In the genomic region with DNA sequence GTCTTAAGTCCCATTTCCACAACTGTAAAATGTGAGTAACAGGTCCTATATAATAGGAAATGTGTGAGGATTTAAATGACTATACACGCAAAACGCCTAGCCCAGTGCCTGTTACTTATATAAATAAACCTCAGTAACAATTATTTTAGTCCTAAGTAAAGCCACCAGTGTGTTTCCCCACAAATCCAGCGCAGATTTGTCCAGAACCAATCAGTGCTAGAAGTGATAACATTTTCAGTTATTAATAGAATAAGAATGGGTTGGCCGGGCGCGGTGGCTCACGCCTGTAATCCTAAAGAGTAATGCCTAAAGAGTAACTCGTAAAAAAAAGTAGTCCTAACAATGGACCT, we compare ENCODE assay signal across 8 cellular contexts. TPM values are rescaled to one million over a fixed set of nuclear protein-coding genes. Genes with fewer than 3 reads are reported as not detected.
DNase-seq lines count a peak whose midpoint lies in the region; ATAC-seq and TF ChIP-seq lines count a peak whose summit lies in the region.

No MANE protein-coding gene starts in this region.

- no peaks in the 10 kb centered on the region for H3K27me3 Mint-ChIP-seq in chondrocyte (ENCODE audit: low read depth)

- TF ChIP-seq RAD21 in IMR-90 (IDR thresholded peaks at IDR 0.05; ENCODE audit: low read length) = no peak

- peaks cover 3% of the 10 kb centered on the region; the same call in 1 of the 2 replicates for H4K20me1 ChIP-seq in IMR-90 (ENCODE audit: insufficient read depth, low read length)

- H3K56ac ChIP-seq in IMR-90 (ENCODE audit: extremely low read depth, insufficient read depth, low read length) = peak overlapping the region; percentile 64; the same call in 1 of the 2 replicates

- peaks cover 13 to 40% of the 10 kb centered on the region in 2 experiments; a peak in 3 of 4 replicates for H3K79me1 ChIP-seq in IMR-90 (ENCODE audit: low read depth in 1 of 2, low read length in 2 of 2)

- H2BK15ac ChIP-seq in IMR-90 (ENCODE audit: low read depth, low read length) = no peak overlapping the region

- H2BK5ac ChIP-seq in IMR-90 (ENCODE audit: low read depth, low read length, poor library complexity, severe bottlenecking) = no peak overlapping the region

- no peaks in the 10 kb centered on the region for H3K27me3 ChIP-seq in ACC112 (ENCODE audit: insufficient read depth, low read length)
- H3K27me3 ChIP-seq in IMR-90 (ENCODE audit: control insufficient read depth, insufficient read depth, low read length) = no peaks in the 10 kb centered on the region
- no peaks in the 10 kb centered on the region for H3K27me3 ChIP-seq in mucosa of stomach (ENCODE audit: control insufficient read depth, insufficient read depth, low read length)

- intact Hi-C loops in IMR-90 (cut with micrococcal nuclease) = loop anchor here (5.0 kb wide), 1 partner anchor 76 kb away; no protein-coding TSS in a partner anchor

- in situ Hi-C loops in IMR-90 (cut with MboI; ENCODE audit: low sequenced_read_pairs) = no loop called here

- dilution Hi-C loops in IMR-90 (cut with HindIII; ENCODE audit: low sequenced_read_pairs, unreplicated experiment) = no loop called here

- H3K36me3 Mint-ChIP-seq in chondrocyte (ENCODE audit: low read depth) = no peaks in the 10 kb centered on the region

- H3K4me2 ChIP-seq in IMR-90 (ENCODE audit: low read depth, low read length) = peak overlapping the region; percentile 68

- no peaks in the 10 kb centered on the region for H3K9me3 ChIP-seq in IMR-90 (ENCODE audit: control insufficient read depth, insufficient read depth, low read length)
- H3K9me3 ChIP-seq in mucosa of stomach (ENCODE audit: control insufficient read depth, low read length) = no peaks in the 10 kb centered on the region

- H3K4me3 Mint-ChIP-seq in chondrocyte (ENCODE audit: unreplicated experiment) = peak overlapping the region; percentile 98

- TF ChIP-seq POLR2A in IMR-90 (IDR thresholded peaks at IDR 0.05; ENCODE audit: low read depth, low read length) = no peak

- H3K9me3 Mint-ChIP-seq in chondrocyte (ENCODE audit: low read depth) = no peaks in the 10 kb centered on the region

- H3K27ac Mint-ChIP-seq in chondrocyte (ENCODE audit: unreplicated experiment) = peak overlapping the region; percentile 97

- H2BK20ac ChIP-seq in IMR-90 (ENCODE audit: low read depth, low read length) = no peak overlapping the region

- peak overlapping the region; percentile 73 to 99 for H4K8ac ChIP-seq in IMR-90 (ENCODE audit: low read depth in 2 of 2, low read length in 2 of 2)

- POLR2A ChIA-PET in IMR-90 (lab: Charles Lee; ENCODE audit: unreplicated experiment) = no interaction called here

- CTCF ChIA-PET in IMR-90 (lab: Yijun Ruan, JAX) = interaction anchor here (1.4 kb wide), 1 partner anchor 230 kb away, joined by 3 read pairs; a partner anchor contains a TSS

- peak overlapping the region; percentile 48 for H2AK9ac ChIP-seq in IMR-90 (replicated peaks; ENCODE audit: low read depth, low read length, poor library complexity)

- H3K9ac ChIP-seq in IMR-90 (ENCODE audit: low read depth, low read length) (peak overlapping the region; percentile 78), mucosa of stomach (ENCODE audit: low read length) (peak overlapping the region; percentile 88)

- no peak overlapping the region for H3K18ac ChIP-seq in IMR-90 (ENCODE audit: low read depth, low read length)

- H3K36me3 ChIP-seq in ACC112 (ENCODE audit: insufficient read depth, low read length) = no peaks in the 10 kb centered on the region
- H3K36me3 ChIP-seq in IMR-90 (ENCODE audit: control insufficient read depth, insufficient read depth, low read length) = no peaks in the 10 kb centered on the region
- H3K36me3 ChIP-seq in mucosa of stomach (ENCODE audit: control insufficient read depth, insufficient read depth, low read length) = no peaks in the 10 kb centered on the region

- no CpG with 5 or more reads among the region's 8 CpGs for WGBS in IMR-90 (ENCODE audit: extremely low coverage in 2 of 2, insufficient read length in 1 of 2), 2 experiments

- 0 out of 2 replicates have a peak overlapping the region, but pooled peaks have one; percentile 76 for H4K91ac ChIP-seq in IMR-90 (ENCODE audit: insufficient read depth, low read depth, low read length)

- no peak overlapping the region for H4K5ac ChIP-seq in IMR-90 (ENCODE audit: low read depth, low read length)

- no peak for DNase-seq in IMR-90
- DNase-seq in chondrocyte (ENCODE audit: low spot score) = no peak
- no peak for DNase-seq in NCI-H2196 treated with DMSO at 0.1 percent for 48 hours (lab: John Stamatoyannopoulos, UW; ENCODE audit: unreplicated experiment)
- DNase-seq in central memory CD4-positive, alpha-beta T cell = no peak
- DNase-seq in GM19238 (ENCODE audit: insufficient read length, low spot score) = no peak
- DNase-seq in kidney tubule cell (ENCODE audit: low spot score) = no peak

- peaks cover 9% of the 10 kb centered on the region for H3K4me1 ChIP-seq in ACC112 (ENCODE audit: control insufficient read depth, insufficient read depth, low read length, unreplicated experiment)
- H3K4me1 ChIP-seq in IMR-90 (ENCODE audit: control insufficient read depth, insufficient read depth, low read length) = no peaks in the 10 kb centered on the region; the same call in none of the 2 replicates
- peaks cover 14% of the 10 kb centered on the region for H3K4me1 ChIP-seq in mucosa of stomach (ENCODE audit: control insufficient read depth, insufficient read depth, low read length)

- peak overlapping the region; percentile 77 for H3K4me3 ChIP-seq in ACC112 (ENCODE audit: low read depth, low read length)
- peak overlapping the region; percentile 71 for H3K4me3 ChIP-seq in IMR-90 (ENCODE audit: insufficient read depth, low read depth, low read length)
- H3K4me3 ChIP-seq in mucosa of stomach (ENCODE audit: low read length) = peak overlapping the region; percentile 98

- H3K9me1 ChIP-seq in IMR-90 (ENCODE audit: insufficient read depth, low read length) = peaks cover 3% of the 10 kb centered on the region; the same call in 1 of the 2 replicates

- H3K23ac ChIP-seq in IMR-90 (ENCODE audit: low read depth, low read length) = peak overlapping the region; percentile 94

- ATAC-seq in IMR-90 (ENCODE audit: low read depth) = no peak

- peak overlapping the region; percentile 93; the same call in 1 of the 2 replicates for H3K14ac ChIP-seq in IMR-90 (replicated peaks; ENCODE audit: low read depth, low read length)

- H3K27ac ChIP-seq in ACC112 (ENCODE audit: low read depth, low read length) (peak overlapping the region; percentile 11; the same call in 1 of the 2 replicates), IMR-90 (ENCODE audit: insufficient read depth, low read length) (peak overlapping the region; percentile 36; the same call in 1 of the 2 replicates)

- H3K4ac ChIP-seq in IMR-90 (ENCODE audit: low read depth, low read length) = peak overlapping the region; percentile 81

- no TSS peak for BruUV-seq in IMR-90 (replicated peaks; lab: Mats Ljungman, UMichigan)

- no peak for TF ChIP-seq CTCF in IMR-90 (conservative IDR thresholded peaks at IDR 0.05; ENCODE audit: low read depth, low read length)
- no peak for TF ChIP-seq CTCF in chondrocyte (IDR thresholded peaks at IDR 0.05)

- peak overlapping the region; percentile 31; the same call in 1 of the 2 replicates for H2AK5ac ChIP-seq in IMR-90 (ENCODE audit: low read depth, low read length)

- H2AFZ ChIP-seq in ACC112 (ENCODE audit: low read length, unreplicated experiment) (peak overlapping the region; percentile 87), IMR-90 (replicated peaks; ENCODE audit: low read length, poor library complexity) (peak overlapping the region; percentile 96)

- H3K79me2 ChIP-seq in ACC112 (ENCODE audit: control insufficient read depth, insufficient read depth, low read length, unreplicated experiment) = peaks cover 14% of the 10 kb centered on the region

- peaks cover 13% of the 10 kb centered on the region for H3K4me1 Mint-ChIP-seq in chondrocyte (ENCODE audit: low read depth)

- no peak overlapping the region for H2BK120ac ChIP-seq in IMR-90 (ENCODE audit: low read depth, low read length)

TF ChIP-seq in IMR-90, 13 proteins besides CTCF, POLR2A, EP300 and RAD21 (continues in another document):
- TF ChIP-seq RFX5 (IDR thresholded peaks at IDR 0.05; ENCODE audit: low read depth, low read length) = no peak
- no peak for TF ChIP-seq MXI1 (IDR thresholded peaks at IDR 0.05; ENCODE audit: borderline replicate concordance, low read depth, low read length)
- TF ChIP-seq RCOR1 (IDR thresholded peaks at IDR 0.05; ENCODE audit: insufficient replicate concordance, low read length) = no peak
- no peak for TF ChIP-seq NFE2L2 (IDR thresholded peaks at IDR 0.05; ENCODE audit: low read depth, low read length)
- TF ChIP-seq, protein P1, sequence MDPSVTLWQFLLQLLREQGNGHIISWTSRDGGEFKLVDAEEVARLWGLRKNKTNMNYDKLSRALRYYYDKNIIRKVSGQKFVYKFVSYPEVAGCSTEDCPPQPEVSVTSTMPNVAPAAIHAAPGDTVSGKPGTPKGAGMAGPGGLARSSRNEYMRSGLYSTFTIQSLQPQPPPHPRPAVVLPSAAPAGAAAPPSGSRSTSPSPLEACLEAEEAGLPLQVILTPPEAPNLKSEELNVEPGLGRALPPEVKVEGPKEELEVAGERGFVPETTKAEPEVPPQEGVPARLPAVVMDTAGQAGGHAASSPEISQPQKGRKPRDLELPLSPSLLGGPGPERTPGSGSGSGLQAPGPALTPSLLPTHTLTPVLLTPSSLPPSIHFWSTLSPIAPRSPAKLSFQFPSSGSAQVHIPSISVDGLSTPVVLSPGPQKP (IDR thresholded peaks at IDR 0.05; ENCODE audit: borderline replicate concordance, low read depth, low read length) = no peak
- TF ChIP-seq SMC3 (IDR thresholded peaks at IDR 0.05; ENCODE audit: low read depth, low read length) = no peak

RNA-seq across cellular contexts. Expression of a gene that starts 0.6 kb away (rescaled TPM):
- 9.1 and 9.4 TPM in 2 replicates for total RNA-seq in IMR-90 (2012; rRNA removed)
- polyA plus RNA-seq in IMR-90 (2012; rRNA removed) = 18.1 and 22.7 TPM in 2 replicates
- polyA plus RNA-seq in IMR-90 (2012; cell fraction: cytosol; rRNA removed) = 13.5 and 18.3 TPM in 2 replicates
- 32.5 and 57.8 TPM in 2 replicates for polyA plus RNA-seq in IMR-90 (2012; cell fraction: nucleus; rRNA removed; ENCODE audit: low replicate concordance)
- total RNA-seq in chondrocyte = 25.5 to 38.1 TPM (median 29.9 TPM) in 3 replicates

RNA-seq across cellular contexts. Expression of a gene that starts 15.5 kb away (rescaled TPM):
- total RNA-seq in IMR-90 (2012; rRNA removed) (10.6 and 11.5 TPM in 2 replicates), chondrocyte (11.8 to 20.3 TPM (median 16.4 TPM) in 3 replicates)
- polyA plus RNA-seq in IMR-90 (2012; rRNA removed) = 15.1 and 18.4 TPM in 2 replicates
- polyA plus RNA-seq in IMR-90 (2012; cell fraction: cytosol; rRNA removed) = 3.8 and 10.2 TPM in 2 replicates
- polyA plus RNA-seq in IMR-90 (2012; cell fraction: nucleus; rRNA removed; ENCODE audit: low replicate concordance) = 10.8 and 15.1 TPM in 2 replicates

RNA-seq across cellular contexts. Expression of a gene that starts 29.9 kb away (rescaled TPM):
- total RNA-seq in IMR-90 (2012; rRNA removed) (0.18 and 0.28 TPM in 2 replicates), chondrocyte (0.73 to 1.4 TPM (median 1.0 TPM) in 3 replicates)
- 0.62 and 0.77 TPM in 2 replicates for polyA plus RNA-seq in IMR-90 (2012; rRNA removed)
- polyA plus RNA-seq in IMR-90 (2012; cell fraction: cytosol; rRNA removed) = 0.30 and 0.37 TPM in 2 replicates
- polyA plus RNA-seq in IMR-90 (2012; cell fraction: nucleus; rRNA removed; ENCODE audit: low replicate concordance) = 3.0 and 6.3 TPM in 2 replicates

RNA-seq across cellular contexts. Expression of a gene that starts 49.8 kb away (rescaled TPM):
- total RNA-seq in IMR-90 (2012; rRNA removed) (1.1 and 1.4 TPM in 2 replicates), chondrocyte (0.32 to 0.36 TPM in 2 of 3 replicates, not detected in the other)
- 1.8 and 2.2 TPM in 2 replicates for polyA plus RNA-seq in IMR-90 (2012; rRNA removed)
- polyA plus RNA-seq in IMR-90 (2012; cell fraction: cytosol; rRNA removed) = 3.0 and 3.1 TPM in 2 replicates
- polyA plus RNA-seq in IMR-90 (2012; cell fraction: nucleus; rRNA removed; ENCODE audit: low replicate concordance) = 3.0 and 7.3 TPM in 2 replicates
